ENCODE assay signal across 21 cellular contexts in the genomic region with DNA sequence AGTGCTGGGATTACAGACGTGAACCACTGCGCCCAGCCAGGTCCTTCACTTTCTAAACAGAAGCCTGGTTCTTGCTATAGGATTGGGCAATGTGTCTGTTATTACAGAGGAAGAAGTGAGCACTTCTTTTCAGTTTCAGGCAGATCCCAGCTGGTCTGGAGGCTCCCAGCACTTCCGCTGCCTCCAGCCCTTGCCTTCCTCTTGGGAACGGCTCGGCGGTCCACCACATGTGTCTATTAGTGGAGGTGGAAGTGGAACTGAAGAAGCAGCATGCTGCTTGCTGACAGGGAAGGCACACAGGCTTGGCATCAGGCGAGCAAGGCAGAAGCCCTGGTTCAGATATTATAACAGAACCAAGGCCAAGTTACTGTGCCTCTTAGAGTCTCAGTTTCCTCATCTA. TPM values are rescaled to one million over a fixed set of nuclear protein-coding genes. Genes with fewer than 3 reads are reported as not detected.
DNase-seq lines count a peak whose midpoint lies in the region; ATAC-seq and TF ChIP-seq lines count a peak whose summit lies in the region.
"Had no signal": no experiment of that assay in that cellular context is flagged by ENCODE, and none has a peak within 500 bp of the region (broad histone marks: within the 10 kb centered on the region; RNA-seq: fewer than 3 reads in every experiment).

No MANE protein-coding gene starts in this region.

- TF ChIP-seq CTCF in lung (IDR thresholded peaks at IDR 0.05; ENCODE audit: control extremely low read depth, extremely low read depth) (no peak), transverse colon (IDR thresholded peaks at IDR 0.05) (no peak), SK-N-SH (IDR thresholded peaks at IDR 0.05) (no peak)

- H3F3A ChIP-seq in SK-N-SH (replicated peaks; ENCODE audit: insufficient read depth) = no peaks in the 10 kb centered on the region

- no peaks in the 10 kb centered on the region for H3K27me3 ChIP-seq in lung (ENCODE audit: control insufficient read depth, insufficient read depth)
- no peaks in the 10 kb centered on the region for H3K27me3 ChIP-seq in transverse colon
- H3K27me3 ChIP-seq in SK-N-SH (ENCODE audit: insufficient read depth) = no peaks in the 10 kb centered on the region
- H3K27me3 ChIP-seq: esophagus squamous epithelium, neural progenitor cell, testis had no signal

- in situ Hi-C loops in transverse colon (cut with MboI; ENCODE audit: low pct_ligation_motif_present in 1 of 4, low pct_unique_long_range_greater_than_20kb in 1 of 4, low sequenced_read_pairs in 3 of 4) = no loop called here

- H3K79me2 ChIP-seq in SK-N-SH (ENCODE audit: insufficient read depth) = no peaks in the 10 kb centered on the region

- H3K4me3 ChIP-seq in lung = no peak overlapping the region
- H3K4me3 ChIP-seq in transverse colon = no peak overlapping the region
- H3K4me3 ChIP-seq in SK-N-SH (ENCODE audit: low read depth in 2 of 2, low read length in 1 of 2) = no peak overlapping the region
- H3K4me3 ChIP-seq: esophagus squamous epithelium, HAP-1, neural progenitor cell, testis had no signal

- intact Hi-C loops in transverse colon (cut with DNase I; ENCODE audit: low total_unique reads) = no loop called here

- TF ChIP-seq EP300 in transverse colon (IDR thresholded peaks at IDR 0.05; ENCODE audit: low read depth) (no peak), SK-N-SH (IDR thresholded peaks at IDR 0.05; ENCODE audit: borderline replicate concordance in 1 of 2, low read depth in 1 of 2, low read length in 1 of 2) (no peak)

- no peak overlapping the region for H3K4me2 ChIP-seq in SK-N-SH
- H3K4me2 ChIP-seq: neural progenitor cell had no signal

- CTCF ChIA-PET in SK-N-SH (lab: Yijun Ruan, JAX) = no interaction called here

- no peak for TF ChIP-seq POLR2A in transverse colon (IDR thresholded peaks at IDR 0.05)

- no peaks in the 10 kb centered on the region for H3K9me3 ChIP-seq in lung (ENCODE audit: control insufficient read depth in 2 of 2, insufficient read depth in 1 of 2, low read length in 1 of 2)
- no peaks in the 10 kb centered on the region for H3K9me3 ChIP-seq in transverse colon
- H3K9me3 ChIP-seq in SK-N-SH = no peaks in the 10 kb centered on the region
- H3K9me3 ChIP-seq: esophagus squamous epithelium, HAP-1, testis had no signal

- no peaks in the 10 kb centered on the region for H3K9me2 ChIP-seq in SK-N-SH

- POLR2A ChIA-PET in SK-N-SH (lab: Yijun Ruan, JAX) = no interaction called here

- 58 to 72% methylated on average over 7 of the region's 7 CpGs for WGBS in lung, 2 donors
- 86% methylated on average over 7 of the region's 7 CpGs; no CpG with 5 or more reads in 1 of the 2 donors for WGBS in transverse colon (ENCODE audit: low coverage in 1 of 2), 2 donors
- WGBS in SK-N-SH (ENCODE audit: low lambda C conversion rate) = 96% methylated on average over 7 of the region's 7 CpGs

- ATAC-seq in lung (ENCODE audit: insufficient read depth, low FRiP score) (peak; percentile 79), HG03135 (IDR thresholded peaks at IDR 0.05; ENCODE audit: unreplicated experiment) (no peak)
- ATAC-seq: activated CD8-positive, alpha-beta T cell treated with anti-CD3 and anti-CD28 coated beads for 36 hours; stimulated activated effector memory CD8-positive, alpha-beta T cell treated with anti-CD3 and anti-CD28 coated beads, Interleukin-12 subunit alpha, Interleukin-12 subunit beta, amount 100 ng/mL, for 72 hours had no signal

- H4K20me1 ChIP-seq in SK-N-SH (ENCODE audit: insufficient read depth) = no peaks in the 10 kb centered on the region

- H3K9ac ChIP-seq in SK-N-SH = no peak overlapping the region
- H3K9ac ChIP-seq: neural progenitor cell had no signal

- no peak for TF ChIP-seq RAD21 in SK-N-SH (IDR thresholded peaks at IDR 0.05; ENCODE audit: low read length)

- H3K36me3 ChIP-seq in lung (ENCODE audit: control insufficient read depth in 2 of 2, insufficient read depth in 2 of 2, low read length in 2 of 2) (peaks cover 27 to 48% of the 10 kb centered on the region in 2 donors), transverse colon (peaks cover 0 to 20% (median 7%) of the 10 kb centered on the region in 4 donors), SK-N-SH (replicated peaks in 1 of 2; ENCODE audit: control insufficient read depth in 1 of 2, insufficient read depth in 2 of 2, low read length in 1 of 2) (peaks cover 0 to 38% of the 10 kb centered on the region in 2 experiments)
- H3K36me3 ChIP-seq: neural progenitor cell had no signal

- DNase-seq in NOMO-1 treated with DMSO at 0.1 percent for 48 hours (lab: John Stamatoyannopoulos, UW; ENCODE audit: unreplicated experiment) (peak; percentile 91), globus pallidus (ENCODE audit: low spot score) (peak; percentile 58), lung (ENCODE audit: low spot score) (no peak), transverse colon (peak; percentile 36), kidney glomerular epithelial cell (lab: John Stamatoyannopoulos, UW) (no peak), SK-N-SH (no peak)
- DNase-seq: activated CD8-positive, alpha-beta T cell treated with anti-CD3 and anti-CD28 coated beads for 36 hours; activated naive CD4-positive, alpha-beta T cell treated with anti-CD3 and anti-CD28 coated beads, Interleukin-2, amount 10 ng/mL, durations not matched to agents 7 days and 5 days; activated T-cell treated with anti-CD3 and anti-CD28 coated beads, Interleukin-2, amount 50 U/mL, for 24 hours; DMS79 treated with DMSO at 0.1 percent for 48 hours; effector memory CD4-positive, alpha-beta T cell; esophagus squamous epithelium; NCI-H1694; testis; WERI-Rb-1 had no signal

- H3K4me1 ChIP-seq in lung (ENCODE audit: control insufficient read depth in 2 of 2, insufficient read depth in 2 of 2, low read length in 2 of 2) (peaks cover 0 to 2% of the 10 kb centered on the region in 2 donors), transverse colon (no peaks in the 10 kb centered on the region), SK-N-SH (ENCODE audit: control insufficient read depth in 1 of 2, insufficient read depth in 2 of 2, low read depth in 1 of 2, low read length in 1 of 2) (no peaks in the 10 kb centered on the region)
- H3K4me1 ChIP-seq: HAP-1 had no signal

- H2AFZ ChIP-seq in SK-N-SH (ENCODE audit: low read depth) = no peak overlapping the region
- H2AFZ ChIP-seq: neural progenitor cell had no signal

- no peak overlapping the region for H3K27ac ChIP-seq in lung (ENCODE audit: low read depth in 1 of 2, low read length in 1 of 2)
- H3K27ac ChIP-seq in transverse colon = no peak overlapping the region
- no peak overlapping the region for H3K27ac ChIP-seq in SK-N-SH (ENCODE audit: low read depth in 2 of 2, low read length in 1 of 2)
- H3K27ac ChIP-seq: esophagus squamous epithelium, neural progenitor cell, testis, WERI-Rb-1 had no signal

TF ChIP-seq in SK-N-SH, 30 proteins besides CTCF, POLR2A, EP300 and RAD21:
- TF ChIP-seq, protein P1, sequence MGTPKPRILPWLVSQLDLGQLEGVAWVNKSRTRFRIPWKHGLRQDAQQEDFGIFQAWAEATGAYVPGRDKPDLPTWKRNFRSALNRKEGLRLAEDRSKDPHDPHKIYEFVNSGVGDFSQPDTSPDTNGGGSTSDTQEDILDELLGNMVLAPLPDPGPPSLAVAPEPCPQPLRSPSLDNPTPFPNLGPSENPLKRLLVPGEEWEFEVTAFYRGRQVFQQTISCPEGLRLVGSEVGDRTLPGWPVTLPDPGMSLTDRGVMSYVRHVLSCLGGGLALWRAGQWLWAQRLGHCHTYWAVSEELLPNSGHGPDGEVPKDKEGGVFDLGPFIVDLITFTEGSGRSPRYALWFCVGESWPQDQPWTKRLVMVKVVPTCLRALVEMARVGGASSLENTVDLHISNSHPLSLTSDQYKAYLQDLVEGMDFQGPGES (IDR thresholded peaks at IDR 0.05; ENCODE audit: low read depth, low read length) = no peak

RNA-seq across cellular contexts. Expression of gene MKNK1, which starts 17.0 kb away (rescaled TPM):
- total RNA-seq in lung (10 to 100 TPM; 51.4 to 83.5 TPM), transverse colon (10 to 100 TPM; 59.5 to 80.5 (median 62.3) TPM)
- polyA plus RNA-seq in lung (10 to 100 TPM; 29.4 to 74.2 TPM), SK-N-SH (2012; rRNA removed) (28.2 and 29.6 TPM in 2 replicates)
- 18.6 and 24.6 TPM in 2 replicates for polyA plus RNA-seq in SK-N-SH (2012; cell fraction: cytosol; rRNA removed)
- 136 TPM in 2 replicates for polyA plus RNA-seq in SK-N-SH (2012; cell fraction: nucleus; rRNA removed)

RNA-seq across cellular contexts. Expression of gene MOB3C, which starts 29.5 kb away (rescaled TPM):
- 10 to 100 TPM; 15.1 to 28.7 TPM for total RNA-seq in lung
- polyA plus RNA-seq in lung = 10 to 100 TPM; 10.6 to 17.9 TPM
- 10 to 100 TPM; 12.9 to 20.6 (median 14.8) TPM for total RNA-seq in transverse colon
- 8.6 and 10.6 TPM in 2 replicates for polyA plus RNA-seq in SK-N-SH (2012; rRNA removed)
- 4.4 and 5.5 TPM in 2 replicates for polyA plus RNA-seq in SK-N-SH (2012; cell fraction: cytosol; rRNA removed)
- polyA plus RNA-seq in SK-N-SH (2012; cell fraction: nucleus; rRNA removed) = 17.6 and 23.1 TPM in 2 replicates

RNA-seq across cellular contexts. Expression of gene KNCN, which starts 35.6 kb away (rescaled TPM):
- total RNA-seq in lung (under 1 TPM in 1 of 2 donors, not detected in 1; 0.09 TPM), transverse colon (not detected)
- polyA plus RNA-seq in lung (under 1 TPM in 1 of 2 donors, not detected in 1; 0.01 TPM), SK-N-SH (2012; rRNA removed) (not detected in 2 replicates)
- polyA plus RNA-seq in SK-N-SH (2012; cell fraction: cytosol; rRNA removed) = not detected in 2 replicates
- not detected in 2 replicates for polyA plus RNA-seq in SK-N-SH (2012; cell fraction: nucleus; rRNA removed)
- total RNA-seq: activated CD8-positive, alpha-beta T cell treated with anti-CD3 and anti-CD28 coated beads for 36 hours; chondrocyte; esophagus squamous epithelium; renal cortical epithelial cell had no signal

Comparison
In these comparisons a context has a peak if more than half of its experiments do, and no peak if none do; other contexts are left out.
1. DNase-seq: peak in NOMO-1 treated with DMSO at 0.1 percent for 48 hours (single experiment), globus pallidus (single experiment) and transverse colon (single experiment); none in lung (single experiment), kidney glomerular epithelial cell (single experiment) and SK-N-SH (single experiment).